Comparison of ENCODE assay signal across 8 cellular contexts in genomic region chr6:7261030-7261841, GRCh38. TPM values are rescaled to one million over a fixed set of nuclear protein-coding genes. Genes with fewer than 3 reads are reported as not detected.
DNase-seq lines count a peak whose midpoint lies in the region; ATAC-seq, FAIRE-seq and TF ChIP-seq lines count a peak whose summit lies in the region.

No MANE protein-coding gene starts in this region.

- in situ Hi-C loops in G401 (cut with HindIII; ENCODE audit: low sequenced_read_pairs): no loop called here

- H3K27ac ChIP-seq in cingulate gyrus (ENCODE audit: low read depth, low read length): peak overlapping the region; percentile 84

- ATAC-seq in HG03280 (IDR thresholded peaks at IDR 0.05; ENCODE audit: unreplicated experiment): no peak

- TF ChIP-seq POLR2A in H54 (IDR thresholded peaks at IDR 0.05; ENCODE audit: low read depth, low read length): peak; percentile 77

- peak; percentile 93 for DNase-seq in G401 (ENCODE audit: low spot score)
- DNase-seq in H54 (ENCODE audit: insufficient read length, low spot score): peak; percentile 95
- peak; percentile 78 for DNase-seq in NCI-H1105 treated with DMSO at 0.1 percent for 48 hours (lab: John Stamatoyannopoulos, UW)
- peak; percentile 82 for DNase-seq in T1000 (lab: John Stamatoyannopoulos, UW)
- DNase-seq in kidney tubule cell (ENCODE audit: low spot score): peak; percentile 96
- DNase-seq in stimulated activated CD4-positive, alpha-beta T cell treated with anti-CD3 and anti-CD28 coated beads, Interleukin-12 subunit alpha, Interleukin-12 subunit beta, amount 100 ng/mL, for 48 hours (ENCODE audit: low read depth in 2 of 3, low spot score in 1 of 3): peak; percentile 41 to 66 (median 41)

- FAIRE-seq in H54 (lab: Jason Lieb, UNC): no peak

RNA-seq across cellular contexts. Expression of gene SSR1, which starts 51.8 kb away (rescaled TPM):
- 99.9 and 173 TPM in 2 replicates for total RNA-seq in G401 (2014; rRNA removed; shearing (Covaris generic))

Comparison
In these comparisons a context has a peak if more than half of its experiments do, and no peak if none do; other contexts are left out.
1. DNase-seq: peak in every context shown above with its lines; median percentile 96 in kidney tubule cell; 95 in H54; 93 in G401; 82 in T1000; 78 in NCI-H1105 treated with DMSO at 0.1 percent for 48 hours; 41 in stimulated activated CD4-positive, alpha-beta T cell treated with anti-CD3 and anti-CD28 coated beads, Interleukin-12 subunit alpha, Interleukin-12 subunit beta, amount 100 ng/mL, for 48 hours.